In the genomic region with DNA sequence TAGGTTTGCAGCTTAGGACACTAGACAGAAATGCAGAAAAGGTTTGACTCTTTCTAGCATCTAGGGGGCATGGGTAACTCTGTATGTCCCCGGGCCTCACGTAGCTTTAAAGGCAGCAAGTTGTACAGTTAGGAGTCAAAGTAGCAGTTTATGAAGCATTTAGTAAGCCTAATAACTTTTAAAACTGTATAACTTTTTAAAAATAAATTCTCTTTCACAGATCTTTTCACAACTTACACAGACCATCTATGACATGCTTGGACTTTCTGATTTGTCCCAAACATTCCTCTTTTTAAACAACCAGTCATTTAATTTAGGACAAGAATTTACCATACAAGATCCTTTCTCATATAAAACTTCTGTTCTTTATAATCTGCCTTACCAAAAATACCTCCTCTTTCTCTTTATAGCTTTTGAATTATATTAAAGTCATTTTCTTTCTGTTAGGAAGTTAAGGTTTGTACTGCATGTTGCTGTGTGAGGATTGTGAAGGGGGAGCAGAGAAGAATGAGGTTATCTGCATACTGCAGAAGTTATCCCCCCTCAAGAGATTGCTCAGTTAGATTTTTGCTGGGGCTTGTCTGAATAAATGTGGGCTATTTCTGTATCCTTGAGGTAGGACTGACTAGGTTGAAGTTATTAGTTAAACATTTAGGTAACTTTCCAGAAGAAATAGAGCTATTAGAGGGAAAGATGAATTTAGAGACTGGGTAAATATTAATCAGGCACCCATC, we compare ENCODE assay signal across 1 cellular context.
TF ChIP-seq lines count a peak whose summit lies in the region.

No MANE protein-coding gene starts in this region.

TF ChIP-seq in H1, 55 proteins besides CTCF, POLR2A, EP300 and RAD21 (continued from another document):
- TF ChIP-seq CBX5 (IDR thresholded peaks at IDR 0.05; ENCODE audit: low read depth, low read length) = peak; percentile 24; the same call in 1 of the 2 replicates
TF ChIP-seq in H1: peak in this region for 1.
